In the genomic region with DNA sequence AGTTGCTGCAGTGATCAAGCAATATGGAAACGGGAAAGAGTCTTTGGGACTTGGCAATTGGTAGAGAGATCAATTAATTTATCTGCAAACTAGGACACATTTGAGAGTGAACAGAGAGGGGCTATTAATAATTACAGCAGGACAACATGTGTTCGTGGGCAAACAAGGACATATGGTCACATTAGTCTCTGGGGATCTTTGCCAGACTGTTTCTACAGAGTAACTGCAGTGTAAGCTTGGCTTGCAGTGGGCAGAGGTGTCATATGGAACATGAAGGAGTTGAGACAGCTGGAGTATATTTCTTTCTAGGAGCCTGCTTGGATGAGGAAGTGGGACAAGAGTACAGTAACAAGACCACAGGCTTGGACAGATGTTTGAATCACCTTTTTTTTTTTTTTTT, we compare ENCODE assay signal across 12 cellular contexts.
"Had no signal": no experiment of that assay in that cellular context is flagged by ENCODE, and none has a peak within 500 bp of the region (broad histone marks: within the 10 kb centered on the region; RNA-seq: fewer than 3 reads in every experiment).

No MANE protein-coding gene starts in this region.

- H3K4me2 ChIP-seq: smooth muscle cell had no signal

- H3K9me3 ChIP-seq: gastroesophageal sphincter, left ventricle myocardium inferior, suprapubic skin had no signal

- H3K27ac ChIP-seq: gastroesophageal sphincter, suprapubic skin had no signal

- ATAC-seq: activated CD4-positive, alpha-beta T cell treated with anti-CD3 and anti-CD28 coated beads for 36 hours; gastroesophageal sphincter; natural killer cell had no signal

- H3K4me3 ChIP-seq: gastroesophageal sphincter, left ventricle myocardium inferior, smooth muscle cell, suprapubic skin had no signal

- H3K4me1 ChIP-seq: gastroesophageal sphincter, left ventricle myocardium inferior, suprapubic skin had no signal

- DNase-seq: activated CD4-positive, alpha-beta memory T cell treated with anti-CD3 and anti-CD28 coated beads for 36 hours; activated CD4-positive, alpha-beta T cell treated with anti-CD3 and anti-CD28 coated beads for 36 hours; activated effector memory CD4-positive, alpha-beta T cell treated with Interleukin-2 at 50 U/mL for 16 hours; activated naive CD4-positive, alpha-beta T cell treated with anti-CD3 and anti-CD28 coated beads, Interleukin-2, amount 50 U/mL, for 16 hours; activated T-cell treated with anti-CD3 and anti-CD28 coated beads, Interleukin-2, amount 50 U/mL, for 24 hours; endodermal cell; left ventricle myocardium inferior; natural killer cell; posterior cingulate gyrus had no signal

- H3K36me3 ChIP-seq: gastroesophageal sphincter, left ventricle myocardium inferior, suprapubic skin had no signal
